Comparison of ENCODE assay signal across 19 cellular contexts in genomic region chr6:142911395-142911794, GRCh38.
"Had no signal": no experiment of that assay in that cellular context is flagged by ENCODE, and none has a peak within 500 bp of the region (broad histone marks: within the 10 kb centered on the region; RNA-seq: fewer than 3 reads in every experiment).

No MANE protein-coding gene starts in this region.

- H3K27ac Mint-ChIP-seq: brain; mesothelial cell of epicardium; progenitor cell of endocrine pancreas; stimulated activated naive B cell treated with anti-CD40 and anti-IgM and Interleukin-4, amounts not matched to agents 10 μg/mL and 1 μg/mL and 100 μg/mL, for 72 hours had no signal

- H3K4me3 Mint-ChIP-seq: activated CD8-positive, alpha-beta memory T cell treated with anti-CD3 and anti-CD28 coated beads, Interleukin-2, amount 10 ng/mL, durations not matched to agents 7 days and 5 days; brain; mesothelial cell of epicardium; neural crest cell; stimulated activated naive B cell treated with anti-CD40 and anti-IgM and Interleukin-4, amounts not matched to agents 10 μg/mL and 1 μg/mL and 100 μg/mL, for 72 hours had no signal

- DNase-seq: activated CD4-positive, alpha-beta T cell treated with anti-CD3 and anti-CD28 coated beads, Interleukin-2, amount 50 U/mL, for 4 hours; activated CD8-positive, alpha-beta memory T cell treated with anti-CD3 and anti-CD28 coated beads, Interleukin-2, amount 10 ng/mL, durations not matched to agents 7 days and 5 days; activated effector memory CD4-positive, alpha-beta T cell treated with Interleukin-2 at 50 U/mL for 16 hours; activated T-cell treated with anti-CD3 and anti-CD28 coated beads, Interleukin-2, amount 50 U/mL, for 1 hour; anterior cingulate cortex; central memory CD4-positive, alpha-beta T cell; colonic mucosa; erythroblast; hypothalamus; stimulated activated naive B cell treated with anti-CD40 and anti-IgM and Interleukin-4, amounts not matched to agents 10 μg/mL and 1 μg/mL and 100 μg/mL, for 72 hours; T-helper 1 cell; T-helper 9 cell; thyroid gland had no signal

- H3K9me3 Mint-ChIP-seq: brain had no signal

- ATAC-seq: activated CD8-positive, alpha-beta memory T cell treated with anti-CD3 and anti-CD28 coated beads, Interleukin-2, amount 10 ng/mL, durations not matched to agents 7 days and 5 days; left lobe of liver; stimulated activated naive B cell treated with anti-CD40 and anti-IgM and Interleukin-4, amounts not matched to agents 10 μg/mL and 1 μg/mL and 100 μg/mL, for 72 hours had no signal

- H3K27me3 ChIP-seq: colonic mucosa, thyroid gland had no signal

- H3K27me3 Mint-ChIP-seq: activated CD8-positive, alpha-beta memory T cell treated with anti-CD3 and anti-CD28 coated beads, Interleukin-2, amount 10 ng/mL, durations not matched to agents 7 days and 5 days; brain; progenitor cell of endocrine pancreas; stimulated activated naive B cell treated with anti-CD40 and anti-IgM and Interleukin-4, amounts not matched to agents 10 μg/mL and 1 μg/mL and 100 μg/mL, for 72 hours had no signal

- H3K4me3 ChIP-seq: colonic mucosa, lung, thyroid gland had no signal

- H3K4me1 Mint-ChIP-seq: mesothelial cell of epicardium had no signal

- H3K36me3 ChIP-seq: colonic mucosa, thyroid gland had no signal

- H3K27ac ChIP-seq: colonic mucosa, thyroid gland had no signal

- H3K4me1 ChIP-seq: colonic mucosa, thyroid gland had no signal

- H3K9me3 ChIP-seq: colonic mucosa, thyroid gland had no signal
